Comparison of ENCODE assay signal across 9 cellular contexts in the genomic region with DNA sequence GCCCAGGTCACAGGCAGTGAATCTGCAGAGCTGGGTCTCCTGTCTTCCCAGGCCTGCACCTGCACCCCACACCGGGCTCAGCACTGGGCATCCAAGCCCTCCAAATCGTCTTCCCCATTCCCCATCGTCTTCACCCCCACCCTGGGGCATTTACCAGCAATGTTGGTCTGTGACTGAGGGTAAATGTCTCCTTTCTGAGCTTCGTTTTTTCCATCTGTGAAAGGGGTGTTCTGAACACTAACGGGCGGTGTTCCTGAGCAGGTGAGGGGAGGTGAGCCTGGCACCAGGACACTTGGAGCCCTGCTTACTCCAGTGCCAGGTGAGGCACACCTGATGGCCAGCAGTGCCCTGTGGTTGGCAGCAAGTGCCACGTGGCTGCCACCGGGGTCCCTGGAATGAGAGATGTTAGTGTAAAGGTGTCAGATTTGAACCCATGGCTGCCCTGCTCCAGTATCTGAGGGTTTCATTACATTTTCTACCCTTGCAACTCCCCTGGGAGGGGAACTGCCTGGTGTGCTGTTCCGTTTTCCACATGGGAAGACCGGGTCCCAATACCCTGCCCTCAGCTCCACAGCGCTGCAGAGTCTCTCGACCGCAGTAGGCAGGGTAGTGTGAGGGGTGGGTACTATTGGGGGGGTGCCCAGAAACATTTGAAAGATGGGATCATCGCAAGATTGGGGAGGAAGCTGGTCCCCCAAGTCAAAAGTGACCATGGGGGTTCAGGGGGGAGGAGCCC. TPM values are rescaled to one million over a fixed set of nuclear protein-coding genes. Genes with fewer than 3 reads are reported as not detected.
DNase-seq lines count a peak whose midpoint lies in the region; ATAC-seq and TF ChIP-seq lines count a peak whose summit lies in the region.
"Had no signal": no experiment of that assay in that cellular context is flagged by ENCODE, and none has a peak within 500 bp of the region (broad histone marks: within the 10 kb centered on the region; RNA-seq: fewer than 3 reads in every experiment).

No MANE protein-coding gene starts in this region.

- H3K4me2 ChIP-seq in DOHH2 (ENCODE audit: low read length): no peak overlapping the region

- H4K20me1 ChIP-seq in DOHH2 (ENCODE audit: control insufficient read depth, insufficient read depth, low read depth, low read length): no peaks in the 10 kb centered on the region

- peak overlapping the region in 1 of 2 donors; percentile 49 for H3K27ac Mint-ChIP-seq in T-cell

- peak overlapping the region; percentile 56 to 77 (median 69) for H3K4me3 Mint-ChIP-seq in T-cell

- peaks cover 43% of the 10 kb centered on the region for H3K27me3 ChIP-seq in DOHH2 (ENCODE audit: control insufficient read depth, low read length)
- no peaks in the 10 kb centered on the region for H3K27me3 ChIP-seq in rectal smooth muscle tissue (ENCODE audit: control insufficient read depth, insufficient read depth, low read length)
- no peaks in the 10 kb centered on the region for H3K27me3 ChIP-seq in aorta (ENCODE audit: control insufficient read depth in 1 of 2, insufficient read depth in 2 of 2, low read length in 1 of 2)

- H3K4me3 ChIP-seq in DOHH2 (ENCODE audit: low read length): no peak overlapping the region
- peak overlapping the region; percentile 89 for H3K4me3 ChIP-seq in fibroblast of pulmonary artery (replicated peaks; ENCODE audit: low read depth, low read length)
- peak overlapping the region; percentile 85 for H3K4me3 ChIP-seq in rectal smooth muscle tissue (ENCODE audit: low read length)
- no peak overlapping the region for H3K4me3 ChIP-seq in aorta (ENCODE audit: low read length in 2 of 2)

- CTCF ChIA-PET in T-cell (lab: Charles Lee): interaction anchor here (0.6 to 1.3 kb wide), 7 partner anchors 12 to 136 kb away, joined by 3 to 5 read pairs (median 3); no protein-coding TSS in a partner anchor

- no peaks in the 10 kb centered on the region for H3K79me2 ChIP-seq in DOHH2 (ENCODE audit: control insufficient read depth, low read length)

- ATAC-seq in T-cell (replicated peaks in 1 of 4): no peak
- ATAC-seq in GM19397 (IDR thresholded peaks at IDR 0.05; ENCODE audit: unreplicated experiment): no peak
- ATAC-seq in aorta (ENCODE audit: low FRiP score): no peak

- H3K9me2 ChIP-seq in DOHH2 (replicated peaks; ENCODE audit: control insufficient read depth, low read length): no peaks in the 10 kb centered on the region

- no peaks in the 10 kb centered on the region for H3F3A ChIP-seq in DOHH2 (ENCODE audit: control insufficient read depth, insufficient read depth)

- no peaks in the 10 kb centered on the region for H3K9me3 Mint-ChIP-seq in T-cell

- H3K4me1 Mint-ChIP-seq in T-cell: peaks cover 26 to 34% (median 29%) of the 10 kb centered on the region in 3 donors

- H3K36me3 ChIP-seq in DOHH2 (ENCODE audit: control insufficient read depth, low read length) (no peaks in the 10 kb centered on the region), rectal smooth muscle tissue (ENCODE audit: control insufficient read depth, insufficient read depth, low read length) (no peaks in the 10 kb centered on the region), aorta (ENCODE audit: control insufficient read depth in 1 of 2, insufficient read depth in 2 of 2, low read length in 1 of 2) (peaks cover 0 to 2% of the 10 kb centered on the region in 2 donors)

- DNase-seq in T-cell (no peak), fibroblast of pulmonary artery (ENCODE audit: low read depth) (no peak), DMS79 (lab: John Stamatoyannopoulos, UW) (no peak), aorta (no peak), NOMO-1 treated with dmso at 0.1 percent for 144 hours (lab: John Stamatoyannopoulos, UW; ENCODE audit: unreplicated experiment) (no peak)

- intact Hi-C loops in aorta (cut with DNase I): loop anchor here in 1 of 2 donors (2.0 to 5.0 kb wide), 2 partner anchors 15 to 1970 kb away; a partner anchor contains a TSS

- H3K27me3 Mint-ChIP-seq in T-cell: peaks cover 17 to 49% of the 10 kb centered on the region in 2 donors

- no peaks in the 10 kb centered on the region for H3K36me3 Mint-ChIP-seq in T-cell

- TF ChIP-seq CTCF in DOHH2 (IDR thresholded peaks at IDR 0.05; ENCODE audit: low read depth, low read length, poor library complexity, severe bottlenecking) (peak; percentile 2), fibroblast of pulmonary artery (IDR thresholded peaks at IDR 0.05; ENCODE audit: low read length, missing control alignments) (no peak)

- H3K4me1 ChIP-seq in DOHH2 (ENCODE audit: control insufficient read depth, low read length) (peaks cover 8% of the 10 kb centered on the region), rectal smooth muscle tissue (ENCODE audit: control insufficient read depth, insufficient read depth, low read length) (peaks cover 21% of the 10 kb centered on the region), aorta (ENCODE audit: control insufficient read depth in 1 of 2, insufficient read depth in 2 of 2, low read length in 2 of 2) (peaks cover 0 to 5% of the 10 kb centered on the region in 2 donors)

- 46 to 49% methylated on average over 14 of the region's 14 CpGs for WGBS in aorta, 2 donors

- no peaks in the 10 kb centered on the region for H3K9me3 ChIP-seq in DOHH2 (ENCODE audit: control insufficient read depth, insufficient read depth, low read length)
- no peaks in the 10 kb centered on the region for H3K9me3 ChIP-seq in aorta (ENCODE audit: control insufficient read depth, low read length)

- H3K9ac ChIP-seq in rectal smooth muscle tissue (ENCODE audit: low read length): peak overlapping the region; percentile 24

- POLR2A ChIA-PET in T-cell (lab: Charles Lee): interaction anchor here in 1 of 2 donors (0.5 kb wide), 1 partner anchor 29 kb away, joined by 7 read pairs; no protein-coding TSS in a partner anchor

- H3K27ac ChIP-seq in DOHH2 (ENCODE audit: low read depth, low read length): no peak overlapping the region
- H3K27ac ChIP-seq in rectal smooth muscle tissue (ENCODE audit: low read depth, low read length): peak overlapping the region; percentile 73
- H3K27ac ChIP-seq in aorta (ENCODE audit: low read depth in 1 of 2, low read length in 2 of 2): peak overlapping the region in 1 of 2 donors; percentile 32
- H3K27ac ChIP-seq: HL-60 had no signal

RNA-seq across cellular contexts. Expression of a gene that starts 1.9 kb away (rescaled TPM):
- total RNA-seq in T-cell (under 1 TPM in 3 of 5 donors, not detected in 2; 0.47 to 0.73 (median 0.62) TPM), aorta (10 to 100 TPM; 69.1 to 76.3 TPM)
- polyA plus RNA-seq in aorta: 10 to 100 TPM; 26.0 to 44.6 TPM

RNA-seq across cellular contexts. Expression of a gene that starts 17.7 kb away (rescaled TPM):
- total RNA-seq in T-cell (1 to 10 TPM in 1 of 5 donors, under 1 TPM in 1, not detected in 3; 0.63 to 1.4 TPM), aorta (1 to 10 TPM in 1 of 2 donors, not detected in 1; 2.1 TPM)
- 10 to 100 TPM in 1 of 2 donors, not detected in 1; 22.8 TPM for polyA plus RNA-seq in aorta

RNA-seq across cellular contexts. Expression of a gene that starts 43.0 kb away (rescaled TPM):
- under 1 TPM in 4 of 5 donors, not detected in 1; 0.44 to 0.79 (median 0.52) TPM for total RNA-seq in T-cell
- 10 to 100 TPM; 10.1 to 24.9 TPM for total RNA-seq in aorta
- 1 to 10 TPM; 2.2 to 8.8 TPM for polyA plus RNA-seq in aorta

RNA-seq across cellular contexts. Expression of a gene that starts 46.4 kb away (rescaled TPM):
- total RNA-seq in T-cell (100 to 1,000 TPM in 2 of 5 donors, 10 to 100 TPM in 3; 83.8 to 105 (median 97.7) TPM), aorta (10 to 100 TPM; 35.7 to 62.7 TPM)
- polyA plus RNA-seq in aorta: 10 to 100 TPM; 14.4 to 68.7 TPM

Comparison
In these comparisons a context has a peak if more than half of its experiments do, and no peak if none do; other contexts are left out.
1. H3K4me3 ChIP-seq: peak in fibroblast of pulmonary artery (single experiment) and rectal smooth muscle tissue (single experiment); none in DOHH2 (single experiment) and aorta (0 of 2).
2. RNA of a gene that starts 1.9 kb away (total RNA-seq): 69.1 to 76.3 TPM in aorta; 0.47 to 0.73 TPM in T-cell; every median in the first group is over 10 times any median in the second.
3. RNA of a gene that starts 43.0 kb away (total RNA-seq): 10.1 to 24.9 TPM in aorta; 0.44 to 0.79 TPM in T-cell; every median in the first group is over 4 times any median in the second.